1 cellular context compared by ENCODE assay signal in the genomic region with DNA sequence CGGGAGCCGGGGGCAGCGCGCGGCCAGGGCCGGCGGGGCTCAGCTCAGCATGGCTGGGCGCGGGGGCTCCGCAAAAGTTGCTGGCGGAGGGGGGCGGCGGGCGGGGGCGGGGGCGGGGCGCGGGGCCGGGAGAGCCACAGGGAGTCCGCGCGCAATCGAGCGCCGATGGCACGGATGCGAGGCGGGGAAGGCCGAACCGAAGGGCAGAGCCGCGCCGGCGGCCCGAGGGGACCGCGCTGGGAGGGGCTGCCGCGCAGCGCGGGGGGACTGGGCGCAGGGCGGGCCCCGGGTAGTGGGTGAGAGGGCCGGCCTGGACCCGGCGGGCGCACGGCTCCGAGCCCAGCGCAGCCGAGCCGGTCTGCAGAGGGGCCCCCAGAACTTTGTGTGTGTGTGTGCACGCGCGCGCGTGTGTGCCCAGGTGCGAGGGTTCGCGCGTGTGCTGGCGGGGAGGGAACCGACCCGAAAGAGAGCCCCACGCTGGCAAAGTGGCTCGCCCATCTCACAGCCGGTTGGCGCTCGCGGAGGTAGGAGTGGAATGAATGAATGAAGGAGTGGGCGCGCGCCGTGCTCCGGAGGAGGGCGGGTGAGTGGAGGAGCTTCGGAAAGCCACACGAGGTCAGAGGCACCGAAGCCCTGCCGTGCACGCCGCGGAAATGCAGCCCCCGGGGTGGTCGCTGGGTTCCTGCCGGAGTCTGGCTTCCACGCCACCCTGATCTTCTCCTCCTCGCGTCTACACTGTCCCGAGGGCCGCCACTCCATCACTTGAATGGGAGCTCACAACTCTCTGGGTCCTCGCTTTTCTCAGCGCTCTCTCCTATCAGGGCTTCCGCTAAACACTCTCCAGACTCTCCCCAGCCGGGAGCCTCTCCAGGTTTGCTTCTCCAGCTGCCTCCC.
TF ChIP-seq lines count a peak whose summit lies in the region.

HIPK2 (minus strand) TSS at position 51 of the 894 bp plus-strand sequence. CDS start 375 bp downstream, outside the sequence.

TF ChIP-seq in K562, 482 proteins besides CTCF, POLR2A, EP300 and RAD21 (continued from another document and continues in another):
- TF ChIP-seq, protein P1, sequence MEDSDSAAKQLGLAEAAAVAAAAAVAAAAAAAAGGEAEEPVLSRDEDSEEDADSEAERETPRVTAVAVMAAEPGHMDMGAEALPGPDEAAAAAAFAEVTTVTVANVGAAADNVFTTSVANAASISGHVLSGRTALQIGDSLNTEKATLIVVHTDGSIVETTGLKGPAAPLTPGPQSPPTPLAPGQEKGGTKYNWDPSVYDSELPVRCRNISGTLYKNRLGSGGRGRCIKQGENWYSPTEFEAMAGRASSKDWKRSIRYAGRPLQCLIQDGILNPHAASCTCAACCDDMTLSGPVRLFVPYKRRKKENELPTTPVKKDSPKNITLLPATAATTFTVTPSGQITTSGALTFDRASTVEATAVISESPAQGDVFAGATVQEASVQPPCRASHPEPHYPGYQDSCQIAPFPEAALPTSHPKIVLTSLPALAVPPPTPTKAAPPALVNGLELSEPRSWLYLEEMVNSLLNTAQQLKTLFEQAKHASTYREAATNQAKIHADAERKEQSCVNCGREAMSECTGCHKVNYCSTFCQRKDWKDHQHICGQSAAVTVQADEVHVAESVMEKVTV (CRISPR knock-in tag; IDR thresholded peaks at IDR 0.05), result no peak
- peak; percentile 66 for TF ChIP-seq TAF1 (IDR thresholded peaks at IDR 0.05; ENCODE audit: control insufficient read depth, extremely low read depth, insufficient read depth, low read length, severe bottlenecking)
- no peak for TF ChIP-seq MTA1 (IDR thresholded peaks at IDR 0.05; ENCODE audit: borderline replicate concordance)
- peak; percentile 80 for TF ChIP-seq CREB3L1 (IDR thresholded peaks at IDR 0.05; ENCODE audit: borderline replicate concordance, low read depth)
- TF ChIP-seq SRSF3 (IDR thresholded peaks at IDR 0.05; ENCODE audit: insufficient read depth, low read length), result no peak
- peak; percentile 59; the same call in 1 of the 2 replicates for TF ChIP-seq SIN3B (IDR thresholded peaks at IDR 0.05; ENCODE audit: low read depth)
- no peak for TF ChIP-seq SMAD3 (CRISPR knock-in tag; conservative IDR thresholded peaks at IDR 0.05)
- TF ChIP-seq CEBPB (tag; IDR thresholded peaks at IDR 0.05), result no peak
- no peak for TF ChIP-seq ZNF23 (CRISPR knock-in tag; IDR thresholded peaks at IDR 0.05)
- TF ChIP-seq ZSCAN29 (IDR thresholded peaks at IDR 0.05), result peak; percentile 94
- no peak for TF ChIP-seq MEIS2 (IDR thresholded peaks at IDR 0.05; ENCODE audit: partially characterized antibody)
- TF ChIP-seq, protein P2, sequence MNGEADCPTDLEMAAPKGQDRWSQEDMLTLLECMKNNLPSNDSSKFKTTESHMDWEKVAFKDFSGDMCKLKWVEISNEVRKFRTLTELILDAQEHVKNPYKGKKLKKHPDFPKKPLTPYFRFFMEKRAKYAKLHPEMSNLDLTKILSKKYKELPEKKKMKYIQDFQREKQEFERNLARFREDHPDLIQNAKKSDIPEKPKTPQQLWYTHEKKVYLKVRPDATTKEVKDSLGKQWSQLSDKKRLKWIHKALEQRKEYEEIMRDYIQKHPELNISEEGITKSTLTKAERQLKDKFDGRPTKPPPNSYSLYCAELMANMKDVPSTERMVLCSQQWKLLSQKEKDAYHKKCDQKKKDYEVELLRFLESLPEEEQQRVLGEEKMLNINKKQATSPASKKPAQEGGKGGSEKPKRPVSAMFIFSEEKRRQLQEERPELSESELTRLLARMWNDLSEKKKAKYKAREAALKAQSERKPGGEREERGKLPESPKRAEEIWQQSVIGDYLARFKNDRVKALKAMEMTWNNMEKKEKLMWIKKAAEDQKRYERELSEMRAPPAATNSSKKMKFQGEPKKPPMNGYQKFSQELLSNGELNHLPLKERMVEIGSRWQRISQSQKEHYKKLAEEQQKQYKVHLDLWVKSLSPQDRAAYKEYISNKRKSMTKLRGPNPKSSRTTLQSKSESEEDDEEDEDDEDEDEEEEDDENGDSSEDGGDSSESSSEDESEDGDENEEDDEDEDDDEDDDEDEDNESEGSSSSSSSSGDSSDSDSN (IDR thresholded peaks at IDR 0.05; ENCODE audit: borderline replicate concordance in 1 of 2, low read depth in 2 of 2, low read length in 2 of 2), result no peak
- TF ChIP-seq ZNF592 (IDR thresholded peaks at IDR 0.05), result peak; percentile 80
- TF ChIP-seq ZNF507 (tag; conservative IDR thresholded peaks at IDR 0.05), result no peak
- TF ChIP-seq ZNF780A (CRISPR knock-in tag; IDR thresholded peaks at IDR 0.05), result no peak
- peak in 2 of 3 experiments; percentile 73 to 80 for TF ChIP-seq YY1 (IDR thresholded peaks at IDR 0.05; ENCODE audit: borderline replicate concordance in 1 of 3, control insufficient read depth in 1 of 3, extremely low read depth in 1 of 3, insufficient read depth in 3 of 3, insufficient read length in 1 of 3, insufficient replicate concordance in 2 of 3, low read depth in 1 of 3, low read length in 2 of 3)
- TF ChIP-seq, protein P3, sequence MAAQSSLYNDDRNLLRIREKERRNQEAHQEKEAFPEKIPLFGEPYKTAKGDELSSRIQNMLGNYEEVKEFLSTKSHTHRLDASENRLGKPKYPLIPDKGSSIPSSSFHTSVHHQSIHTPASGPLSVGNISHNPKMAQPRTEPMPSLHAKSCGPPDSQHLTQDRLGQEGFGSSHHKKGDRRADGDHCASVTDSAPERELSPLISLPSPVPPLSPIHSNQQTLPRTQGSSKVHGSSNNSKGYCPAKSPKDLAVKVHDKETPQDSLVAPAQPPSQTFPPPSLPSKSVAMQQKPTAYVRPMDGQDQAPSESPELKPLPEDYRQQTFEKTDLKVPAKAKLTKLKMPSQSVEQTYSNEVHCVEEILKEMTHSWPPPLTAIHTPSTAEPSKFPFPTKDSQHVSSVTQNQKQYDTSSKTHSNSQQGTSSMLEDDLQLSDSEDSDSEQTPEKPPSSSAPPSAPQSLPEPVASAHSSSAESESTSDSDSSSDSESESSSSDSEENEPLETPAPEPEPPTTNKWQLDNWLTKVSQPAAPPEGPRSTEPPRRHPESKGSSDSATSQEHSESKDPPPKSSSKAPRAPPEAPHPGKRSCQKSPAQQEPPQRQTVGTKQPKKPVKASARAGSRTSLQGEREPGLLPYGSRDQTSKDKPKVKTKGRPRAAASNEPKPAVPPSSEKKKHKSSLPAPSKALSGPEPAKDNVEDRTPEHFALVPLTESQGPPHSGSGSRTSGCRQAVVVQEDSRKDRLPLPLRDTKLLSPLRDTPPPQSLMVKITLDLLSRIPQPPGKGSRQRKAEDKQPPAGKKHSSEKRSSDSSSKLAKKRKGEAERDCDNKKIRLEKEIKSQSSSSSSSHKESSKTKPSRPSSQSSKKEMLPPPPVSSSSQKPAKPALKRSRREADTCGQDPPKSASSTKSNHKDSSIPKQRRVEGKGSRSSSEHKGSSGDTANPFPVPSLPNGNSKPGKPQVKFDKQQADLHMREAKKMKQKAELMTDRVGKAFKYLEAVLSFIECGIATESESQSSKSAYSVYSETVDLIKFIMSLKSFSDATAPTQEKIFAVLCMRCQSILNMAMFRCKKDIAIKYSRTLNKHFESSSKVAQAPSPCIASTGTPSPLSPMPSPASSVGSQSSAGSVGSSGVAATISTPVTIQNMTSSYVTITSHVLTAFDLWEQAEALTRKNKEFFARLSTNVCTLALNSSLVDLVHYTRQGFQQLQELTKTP (IDR thresholded peaks at IDR 0.05; ENCODE audit: low read depth in 1 of 2, partially characterized antibody in 2 of 2), result no peak
- TF ChIP-seq DNMT1 (IDR thresholded peaks at IDR 0.05), result no peak
- TF ChIP-seq ZNF75A (CRISPR knock-in tag; IDR thresholded peaks at IDR 0.05), result no peak
- TF ChIP-seq TFAP4 (CRISPR knock-in tag; IDR thresholded peaks at IDR 0.05; ENCODE audit: borderline replicate concordance), result peak; percentile 61
- no peak for TF ChIP-seq BHLHE40 (IDR thresholded peaks at IDR 0.05; ENCODE audit: low read length)
- TF ChIP-seq, protein P4, sequence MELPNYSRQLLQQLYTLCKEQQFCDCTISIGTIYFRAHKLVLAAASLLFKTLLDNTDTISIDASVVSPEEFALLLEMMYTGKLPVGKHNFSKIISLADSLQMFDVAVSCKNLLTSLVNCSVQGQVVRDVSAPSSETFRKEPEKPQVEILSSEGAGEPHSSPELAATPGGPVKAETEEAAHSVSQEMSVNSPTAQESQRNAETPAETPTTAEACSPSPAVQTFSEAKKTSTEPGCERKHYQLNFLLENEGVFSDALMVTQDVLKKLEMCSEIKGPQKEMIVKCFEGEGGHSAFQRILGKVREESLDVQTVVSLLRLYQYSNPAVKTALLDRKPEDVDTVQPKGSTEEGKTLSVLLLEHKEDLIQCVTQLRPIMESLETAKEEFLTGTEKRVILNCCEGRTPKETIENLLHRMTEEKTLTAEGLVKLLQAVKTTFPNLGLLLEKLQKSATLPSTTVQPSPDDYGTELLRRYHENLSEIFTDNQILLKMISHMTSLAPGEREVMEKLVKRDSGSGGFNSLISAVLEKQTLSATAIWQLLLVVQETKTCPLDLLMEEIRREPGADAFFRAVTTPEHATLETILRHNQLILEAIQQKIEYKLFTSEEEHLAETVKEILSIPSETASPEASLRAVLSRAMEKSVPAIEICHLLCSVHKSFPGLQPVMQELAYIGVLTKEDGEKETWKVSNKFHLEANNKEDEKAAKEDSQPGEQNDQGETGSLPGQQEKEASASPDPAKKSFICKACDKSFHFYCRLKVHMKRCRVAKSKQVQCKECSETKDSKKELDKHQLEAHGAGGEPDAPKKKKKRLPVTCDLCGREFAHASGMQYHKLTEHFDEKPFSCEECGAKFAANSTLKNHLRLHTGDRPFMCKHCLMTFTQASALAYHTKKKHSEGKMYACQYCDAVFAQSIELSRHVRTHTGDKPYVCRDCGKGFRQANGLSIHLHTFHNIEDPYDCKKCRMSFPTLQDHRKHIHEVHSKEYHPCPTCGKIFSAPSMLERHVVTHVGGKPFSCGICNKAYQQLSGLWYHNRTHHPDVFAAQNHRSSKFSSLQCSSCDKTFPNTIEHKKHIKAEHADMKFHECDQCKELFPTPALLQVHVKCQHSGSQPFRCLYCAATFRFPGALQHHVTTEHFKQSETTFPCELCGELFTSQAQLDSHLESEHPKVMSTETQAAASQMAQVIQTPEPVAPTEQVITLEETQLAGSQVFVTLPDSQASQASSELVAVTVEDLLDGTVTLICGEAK (IDR thresholded peaks at IDR 0.05), result no peak
- TF ChIP-seq, protein P4 (CRISPR knock-in tag; IDR thresholded peaks at IDR 0.05), result no peak
- no peak for TF ChIP-seq NCOA6 (IDR thresholded peaks at IDR 0.05)
